In the genomic region with DNA sequence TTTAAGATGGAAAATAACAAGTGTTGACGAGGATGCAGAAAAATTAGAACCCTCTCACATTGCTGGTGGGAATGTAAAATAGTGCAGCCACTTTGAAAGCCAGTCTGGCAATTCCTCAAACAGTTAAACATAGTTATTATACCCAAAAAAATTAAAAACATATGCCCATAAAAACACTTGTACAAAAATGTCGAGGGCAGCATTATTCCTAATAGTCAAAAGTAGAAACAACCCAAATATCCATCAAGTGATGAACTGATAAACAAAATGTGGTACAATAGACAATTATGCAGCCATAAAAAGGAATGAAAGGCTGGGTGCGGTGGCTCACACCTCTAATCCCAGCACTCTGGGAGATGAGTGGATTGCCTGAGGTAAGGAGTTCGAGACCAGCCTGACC, we compare ENCODE assay signal across 32 cellular contexts. TPM values are rescaled to one million over a fixed set of nuclear protein-coding genes. Genes with fewer than 3 reads are reported as not detected.
"Had no signal": no experiment of that assay in that cellular context is flagged by ENCODE, and none has a peak within 500 bp of the region (broad histone marks: within the 10 kb centered on the region; RNA-seq: fewer than 3 reads in every experiment).

No MANE protein-coding gene starts in this region.

- DNase-seq: activated B cell treated with CpG ODN at 0.5 μM for 24 hours; activated CD4-positive, alpha-beta T cell treated with anti-CD3 and anti-CD28 coated beads for 48 hours; activated CD4-positive, alpha-beta T cell treated with anti-CD3 and anti-CD28 coated beads, Interleukin-2, amount 50 U/mL, for 1 hour; activated CD4-positive, alpha-beta T cell treated with anti-CD3 and anti-CD28 coated beads, Interleukin-2, amount 50 U/mL, for 48 hours; activated CD8-positive, alpha-beta T cell treated with anti-CD3 and anti-CD28 coated beads for 36 hours; activated effector memory CD4-positive, alpha-beta T cell treated with Interleukin-2 at 50 U/mL for 16 hours; activated gamma-delta T cell treated with Interleukin-2 at 50 U/mL for 16 hours; activated naive CD4-positive, alpha-beta T cell treated with anti-CD3 and anti-CD28 coated beads, Interleukin-2, amount 50 U/mL, for 16 hours; activated naive CD4-positive, alpha-beta T cell treated with Interleukin-2 at 50 U/mL for 16 hours; activated T-cell treated with anti-CD3 and anti-CD28 coated beads, Interleukin-2, amount 50 U/mL, for 4 hours; amniotic stem cell; anterior cingulate cortex; brain microvascular endothelial cell; cortex of kidney; dermis blood vessel endothelial cell; effector CD4-positive, alpha-beta T cell; effector memory CD8-positive, alpha-beta T cell; erythroblast; foreskin keratinocyte; gastrocnemius medialis; glutamatergic neuron; heart left ventricle; T-helper 17 cell; T1000; WERI-Rb-1 had no signal

- ATAC-seq: activated CD4-positive, CD25-positive, alpha-beta regulatory T cell treated with anti-CD3 and anti-CD28 coated beads, Interleukin-2, amount 50 U/mL, for 24 hours; activated CD8-positive, alpha-beta T cell treated with anti-CD3 and anti-CD28 coated beads for 36 hours; activated T-cell treated with anti-CD3 and anti-CD28 coated beads, Interleukin-2, amount 50 U/mL, for 4 hours; activated T-helper 17 cell treated with anti-CD3 and anti-CD28 coated beads, Interleukin-2, amount 50 U/mL, for 72 hours; effector memory CD8-positive, alpha-beta T cell; foreskin keratinocyte; gastrocnemius medialis; heart left ventricle; T-helper 17 cell had no signal

- H3K27me3 ChIP-seq: brain microvascular endothelial cell, esophagus muscularis mucosa, foreskin keratinocyte, gastrocnemius medialis, heart left ventricle had no signal

- H3K27ac ChIP-seq: brain microvascular endothelial cell, esophagus muscularis mucosa, gastrocnemius medialis, heart left ventricle, WERI-Rb-1 had no signal

- H3K9me3 ChIP-seq: esophagus muscularis mucosa, gastrocnemius medialis, heart left ventricle had no signal

- FAIRE-seq: bronchial epithelial cell had no signal

- H3K4me3 ChIP-seq: esophagus muscularis mucosa, gastrocnemius medialis, heart left ventricle had no signal

RNA-seq across cellular contexts. Expression of a gene that starts 51.0 kb away (rescaled TPM):
- total RNA-seq: activated B cell treated with CpG ODN at 0.5 μM for 24 hours; activated CD8-positive, alpha-beta T cell treated with anti-CD3 and anti-CD28 coated beads for 36 hours; activated T-cell treated with anti-CD3 and anti-CD28 coated beads, Interleukin-2, amount 50 U/mL, for 4 hours; activated T-helper 17 cell treated with anti-CD3 and anti-CD28 coated beads, Interleukin-2, amount 50 U/mL, for 72 hours; astrocyte; bronchial epithelial cell; chondrocyte; dermis blood vessel endothelial cell; esophagus muscularis mucosa; foreskin keratinocyte; gastrocnemius medialis; T-helper 17 cell had no signal
- polyA plus RNA-seq: adipose tissue, foreskin keratinocyte had no signal
